ENCODE assay signal across 26 cellular contexts in genomic region chr17:9204623-9205329, GRCh38.
DNase-seq lines count a peak whose midpoint lies in the region; ATAC-seq, FAIRE-seq and TF ChIP-seq lines count a peak whose summit lies in the region.
"Had no signal": no experiment of that assay in that cellular context is flagged by ENCODE, and none has a peak within 500 bp of the region (broad histone marks: within the 10 kb centered on the region; RNA-seq: fewer than 3 reads in every experiment).

No MANE protein-coding gene starts in this region.

- no peaks in the 10 kb centered on the region for H3K27me3 Mint-ChIP-seq in naive B cell

- peak overlapping the region; percentile 61 to 97 (median 79) for H3K27ac Mint-ChIP-seq in naive B cell
- H3K27ac Mint-ChIP-seq: activated CD8-positive, alpha-beta T cell treated with anti-CD3 and anti-CD28 coated beads, Interleukin-2, amount 10 ng/mL, durations not matched to agents 7 days and 5 days; HFFc6; mesothelial cell of epicardium; natural killer cell treated with Interleukin-12 subunit alpha and Interleukin-12 subunit beta and Interleukin-15 and Interleukin-18, amount 100 ng/mL, for 72 hours; T-helper 2 cell treated with Interferon-gamma antibody and Interleukin-4, amounts not matched to agents 5 μg/mL and 100 μg/mL, for 36 hours had no signal

- H3K27ac ChIP-seq in colonic mucosa (no peak overlapping the region), pancreas (no peak overlapping the region)
- H3K27ac ChIP-seq: adrenal gland, brain microvascular endothelial cell, Peyer's patch had no signal

- intact Hi-C loops in colonic mucosa (cut with DNase I) (no loop called here), pancreas (cut with DNase I) (no loop called here)

- ATAC-seq in naive B cell (ENCODE audit: low read depth in 2 of 2) (peak; percentile 75 to 82), pancreas (no peak), HG03025 (IDR thresholded peaks at IDR 0.05; ENCODE audit: low FRiP score, unreplicated experiment) (no peak)
- ATAC-seq: activated CD8-positive, alpha-beta T cell treated with anti-CD3 and anti-CD28 coated beads, Interleukin-2, amount 10 ng/mL, durations not matched to agents 7 days and 5 days had no signal

- H3K36me3 ChIP-seq in colonic mucosa (no peaks in the 10 kb centered on the region), pancreas (no peaks in the 10 kb centered on the region)
- H3K36me3 ChIP-seq: adrenal gland, brain microvascular endothelial cell, Peyer's patch had no signal

- no peak for TF ChIP-seq CTCF in colonic mucosa (IDR thresholded peaks at IDR 0.05)
- TF ChIP-seq CTCF in pancreas (IDR thresholded peaks at IDR 0.05), result no peak

- peak; percentile 60 for DNase-seq in CMK (ENCODE audit: low read depth)
- peak; percentile 9 to 23 for DNase-seq in Kasumi-1 (lab: John Stamatoyannopoulos, UW)
- DNase-seq in UCSD-AML1 (lab: John Stamatoyannopoulos, UW; ENCODE audit: unreplicated experiment), result peak; percentile 41
- peak; percentile 15 for DNase-seq in naive B cell
- DNase-seq in colonic mucosa, result no peak
- DNase-seq in pancreas, result no peak
- DNase-seq: activated CD4-positive, CD25-positive, alpha-beta regulatory T cell; activated CD8-positive, alpha-beta T cell treated with anti-CD3 and anti-CD28 coated beads, Interleukin-2, amount 10 ng/mL, durations not matched to agents 7 days and 5 days; activated naive CD4-positive, alpha-beta T cell; adrenal gland; brain microvascular endothelial cell; CD8-positive, alpha-beta memory T cell; cortex of kidney; DMS79; HFFc6; KG1; NCI-H1048; NCI-H187 treated with DMSO at 0.1 percent for 48 hours; NCI-H2227 treated with DMSO at 0.1 percent for 48 hours; Peyer's patch; stimulated activated CD8-positive, alpha-beta memory T cell treated with anti-CD3 and anti-CD28 coated beads, Interleukin-4, amount 100 ng/mL, for 48 hours had no signal

- no peaks in the 10 kb centered on the region for H3K9me3 ChIP-seq in colonic mucosa
- no peaks in the 10 kb centered on the region for H3K9me3 ChIP-seq in pancreas
- H3K9me3 ChIP-seq: adrenal gland, Peyer's patch had no signal

- H3K4me3 ChIP-seq in colonic mucosa (no peak overlapping the region), pancreas (no peak overlapping the region)
- H3K4me3 ChIP-seq: adrenal gland, Peyer's patch had no signal

- no peak overlapping the region for H3K9ac ChIP-seq in colonic mucosa (ENCODE audit: low read depth in 2 of 2, low read length in 2 of 2)

- H3K4me1 Mint-ChIP-seq in naive B cell, result peaks cover 38 to 54% (median 44%) of the 10 kb centered on the region in 3 donors
- H3K4me1 Mint-ChIP-seq: CD8-positive, alpha-beta memory T cell; mesothelial cell of epicardium had no signal

- peak overlapping the region in 6 of 8 donors; percentile 5 to 87 (median 58) for H3K4me3 Mint-ChIP-seq in naive B cell
- H3K4me3 Mint-ChIP-seq: activated CD8-positive, alpha-beta T cell treated with anti-CD3 and anti-CD28 coated beads, Interleukin-2, amount 10 ng/mL, durations not matched to agents 7 days and 5 days; CD8-positive, alpha-beta memory T cell; HFFc6; mesothelial cell of epicardium; natural killer cell treated with Interleukin-12 subunit alpha and Interleukin-12 subunit beta and Interleukin-15 and Interleukin-18, amount 100 ng/mL, for 72 hours; T-helper 2 cell treated with Interferon-gamma antibody and Interleukin-4, amounts not matched to agents 5 μg/mL and 100 μg/mL, for 36 hours had no signal

- H3K4me1 ChIP-seq in colonic mucosa (peaks cover 8% of the 10 kb centered on the region), pancreas (no peaks in the 10 kb centered on the region)

- H3K27me3 ChIP-seq in colonic mucosa (no peaks in the 10 kb centered on the region), pancreas (no peaks in the 10 kb centered on the region)
- H3K27me3 ChIP-seq: adrenal gland, brain microvascular endothelial cell, Peyer's patch had no signal

- WGBS in pancreas, 2 donors, result 83 to 93% methylated on average over 6 of the region's 6 CpGs

- H3K9me3 Mint-ChIP-seq in naive B cell, result peaks cover 0 to 3% (median 0%) of the 10 kb centered on the region in 7 donors
- H3K9me3 Mint-ChIP-seq: mesothelial cell of epicardium; natural killer cell treated with Interleukin-12 subunit alpha and Interleukin-12 subunit beta and Interleukin-15 and Interleukin-18, amount 100 ng/mL, for 72 hours; T-helper 2 cell treated with Interferon-gamma antibody and Interleukin-4, amounts not matched to agents 5 μg/mL and 100 μg/mL, for 36 hours had no signal

- no peaks in the 10 kb centered on the region for H3K36me3 Mint-ChIP-seq in naive B cell
- H3K36me3 Mint-ChIP-seq: CD8-positive, alpha-beta memory T cell; mesothelial cell of epicardium; natural killer cell treated with Interleukin-12 subunit alpha and Interleukin-12 subunit beta and Interleukin-15 and Interleukin-18, amount 100 ng/mL, for 72 hours had no signal

- FAIRE-seq in pancreas (lab: Jason Lieb, UNC), result no peak
- FAIRE-seq: endometrium had no signal

Comparison
In these comparisons a context has a peak if more than half of its experiments do, and no peak if none do; other contexts are left out.
1. DNase-seq: peak in CMK (single experiment), Kasumi-1 (2 of 2), UCSD-AML1 (single experiment) and naive B cell (single experiment); none in colonic mucosa (single experiment) and pancreas (0 of 6).
2. ATAC-seq: peak in naive B cell (2 of 2); none in pancreas (0 of 4) and HG03025 (single experiment).